Comparison of ENCODE assay signal across 8 cellular contexts in the genomic region with DNA sequence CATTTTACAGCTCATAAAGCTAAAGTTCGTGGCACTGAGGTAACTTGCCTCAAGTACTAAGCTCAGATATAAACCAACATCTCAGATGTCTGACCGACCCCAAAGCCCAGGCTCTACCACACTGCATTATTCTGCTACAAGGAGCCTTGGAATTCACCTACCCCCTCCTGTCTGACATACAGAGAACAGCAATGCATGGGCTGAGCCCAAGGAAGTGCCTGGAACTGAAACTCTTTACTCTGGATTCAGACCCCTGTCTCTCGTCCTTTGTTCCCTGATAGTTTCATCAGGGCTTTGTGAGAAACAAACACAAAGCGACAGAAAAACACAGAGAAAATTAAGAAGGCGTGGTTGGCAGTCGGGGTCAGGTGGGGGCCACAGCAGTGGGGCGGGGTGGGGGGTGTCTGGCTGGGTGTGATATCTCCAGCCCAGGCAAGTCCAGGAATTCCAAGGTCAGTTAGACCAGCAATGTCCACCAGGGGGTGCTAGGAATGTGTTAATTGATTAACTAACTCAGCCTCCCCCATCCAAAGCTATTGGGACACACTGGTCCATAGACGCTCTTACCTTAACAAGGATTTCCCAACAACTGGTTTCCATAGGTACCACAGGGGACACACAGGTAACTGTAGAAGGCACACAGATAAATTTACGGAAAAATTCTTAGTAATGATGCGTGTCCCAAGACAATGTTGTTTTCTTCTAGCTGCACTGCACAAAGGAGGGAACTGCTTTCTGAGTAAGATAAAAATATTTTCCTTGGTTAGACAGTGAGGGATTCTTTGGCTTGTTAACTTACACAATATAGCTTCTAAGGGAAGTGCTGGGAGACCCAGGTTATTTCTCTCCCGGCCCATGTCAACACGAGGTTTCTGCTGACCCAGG. TPM values are rescaled to one million over a fixed set of nuclear protein-coding genes. Genes with fewer than 3 reads are reported as not detected.
DNase-seq lines count a peak whose midpoint lies in the region; ATAC-seq, FAIRE-seq and TF ChIP-seq lines count a peak whose summit lies in the region.

No MANE protein-coding gene starts in this region.

- H3K4me3 ChIP-seq in BE2C (ENCODE audit: low read depth, low read length), result no peak overlapping the region
- H3K4me3 ChIP-seq in bronchial epithelial cell (ENCODE audit: low read depth, low read length), result no peak overlapping the region

- peak; percentile 49 for DNase-seq in BE2C
- DNase-seq in HT-29 (ENCODE audit: low spot score), result peak; percentile 91
- peak; percentile 29 for DNase-seq in RCC 7860 (ENCODE audit: low spot score)
- peak; percentile 79 for DNase-seq in bronchial epithelial cell (ENCODE audit: low read depth)
- peak; percentile 65 for DNase-seq in left lobe of liver (ENCODE audit: low spot score)
- DNase-seq in stromal cell of bone marrow (ENCODE audit: low read depth), result peak; percentile 40

- no peaks in the 10 kb centered on the region for H3K9me3 ChIP-seq in BE2C

- peak; percentile 98 for ATAC-seq in left lobe of liver
- no peak for ATAC-seq in HG03108 (IDR thresholded peaks at IDR 0.05; ENCODE audit: unreplicated experiment)

- peaks cover 3% of the 10 kb centered on the region for H3K4me1 ChIP-seq in BE2C

- H3K27me3 ChIP-seq in BE2C (no peaks in the 10 kb centered on the region), bronchial epithelial cell (ENCODE audit: control insufficient read depth, insufficient read depth, low read length) (no peaks in the 10 kb centered on the region)

- no peaks in the 10 kb centered on the region for H3K36me3 ChIP-seq in BE2C
- no peaks in the 10 kb centered on the region for H3K36me3 ChIP-seq in bronchial epithelial cell (ENCODE audit: control insufficient read depth, insufficient read depth, low read length)

- no peak for FAIRE-seq in RCC 7860 (lab: Jason Lieb, UNC)
- FAIRE-seq in bronchial epithelial cell (lab: Jason Lieb, UNC), result no peak

- TF ChIP-seq CTCF in BE2C (IDR thresholded peaks at IDR 0.05; ENCODE audit: low read depth, low read length) (peak; percentile 47), GM12874 (IDR thresholded peaks at IDR 0.05; ENCODE audit: insufficient read depth, low read depth, low read length) (peak; percentile 65; the same call in 1 of the 2 replicates), bronchial epithelial cell (IDR thresholded peaks at IDR 0.05; ENCODE audit: insufficient read depth, low read length, severe bottlenecking) (peak; percentile 65)

RNA-seq across cellular contexts. Expression of gene SSUH2, which starts 18.8 kb away (rescaled TPM):
- polyA plus RNA-seq in BE2C (2012; ENCODE audit: insufficient read depth, insufficient read length, low read depth), result 4.9 TPM
- total RNA-seq in HT-29 (2014; rRNA removed; shearing (Covaris generic)), result 0.08 and 0.10 TPM in 2 replicates
- total RNA-seq in bronchial epithelial cell, result 0.13 and 0.26 TPM in 2 replicates
- not detected for total RNA-seq in left lobe of liver

Comparison
In these comparisons a context has a peak if more than half of its experiments do, and no peak if none do; other contexts are left out.
1. DNase-seq: peak in every context shown above with its lines; median percentile 91 in HT-29; 79 in bronchial epithelial cell; 65 in left lobe of liver; 49 in BE2C; 40 in stromal cell of bone marrow; 29 in RCC 7860.